Comparison of ENCODE assay signal across 13 cellular contexts in genomic region chr11:46906596-46906995, GRCh38. TPM values are rescaled to one million over a fixed set of nuclear protein-coding genes. Genes with fewer than 3 reads are reported as not detected.
DNase-seq lines count a peak whose midpoint lies in the region; ATAC-seq and TF ChIP-seq lines count a peak whose summit lies in the region.
"Had no signal": no experiment of that assay in that cellular context is flagged by ENCODE, and none has a peak within 500 bp of the region (broad histone marks: within the 10 kb centered on the region; RNA-seq: fewer than 3 reads in every experiment).

No MANE protein-coding gene starts in this region.

- no peak overlapping the region for H3K4me3 Mint-ChIP-seq in activated CD4-positive, alpha-beta T cell treated with anti-CD3 and anti-CD28 coated beads for 36 hours
- peak overlapping the region; percentile 23 for H3K4me3 Mint-ChIP-seq in chondrocyte (ENCODE audit: unreplicated experiment)

- peak; percentile 23 for ATAC-seq in activated CD4-positive, alpha-beta T cell treated with anti-CD3 and anti-CD28 coated beads for 36 hours
- no peak for ATAC-seq in HG03565 (IDR thresholded peaks at IDR 0.05; ENCODE audit: unreplicated experiment)

- H3K4me1 ChIP-seq in stomach, result peaks cover 0 to 25% (median 7%) of the 10 kb centered on the region in 4 donors
- H3K4me1 ChIP-seq: upper lobe of left lung had no signal

- CTCF ChIA-PET in activated CD4-positive, alpha-beta T cell treated with anti-CD3 and anti-CD28 coated beads for 36 hours (lab: Charles Lee), result interaction anchor here (0.6 to 1.9 kb wide), 5 partner anchors 10 to 1032 kb away, joined by 3 to 7 read pairs (median 4); no protein-coding TSS in a partner anchor

- H3K27me3 ChIP-seq in stomach, result no peaks in the 10 kb centered on the region
- H3K27me3 ChIP-seq: sigmoid colon, upper lobe of left lung had no signal

- DNase-seq in activated CD4-positive, alpha-beta T cell treated with anti-CD3 and anti-CD28 coated beads for 36 hours, result peak; percentile 34
- DNase-seq in activated CD4-positive, alpha-beta T cell treated with anti-CD3 and anti-CD28 coated beads, Interleukin-2, amount 50 U/mL, for 1 hour, result no peak
- DNase-seq in chondrocyte (ENCODE audit: low spot score) (no peak), lung microvascular endothelial cell (ENCODE audit: low read depth in 2 of 2) (peak; percentile 18 to 45), stomach (peak; percentile 34), DMS114 treated with DMSO at 0.1 percent for 48 hours (lab: John Stamatoyannopoulos, UW; ENCODE audit: unreplicated experiment) (no peak)
- DNase-seq in stimulated activated CD4-positive, alpha-beta T cell treated with anti-CD3 and anti-CD28 coated beads, Interleukin-2, amount 100 ng/mL, for 48 hours, result no peak
- DNase-seq: HCEC 1CT, NCI-H187 treated with DMSO at 0.1 percent for 48 hours, sigmoid colon, upper lobe of left lung had no signal

- H3K9me3 ChIP-seq in stomach, result no peaks in the 10 kb centered on the region
- H3K9me3 ChIP-seq: sigmoid colon, upper lobe of left lung had no signal

- H3K27ac Mint-ChIP-seq in activated CD4-positive, alpha-beta T cell treated with anti-CD3 and anti-CD28 coated beads for 36 hours, result no peak overlapping the region
- H3K27ac Mint-ChIP-seq in chondrocyte (ENCODE audit: unreplicated experiment), result peak overlapping the region; percentile 34

- 9 to 21% (median 16%) methylated on average over 13 of the region's 13 CpGs for WGBS in stomach, 5 donors

- POLR2A ChIA-PET in activated CD4-positive, alpha-beta T cell treated with anti-CD3 and anti-CD28 coated beads for 36 hours (lab: Charles Lee), result interaction anchor here (0.6 to 1.3 kb wide), 2 partner anchors 30 to 63 kb away, joined by 3 to 5 read pairs; partner anchors contain the start of gene CSTPP1

- H3K4me3 ChIP-seq in stomach, result no peak overlapping the region
- H3K4me3 ChIP-seq: sigmoid colon, upper lobe of left lung had no signal

- H3K9me3 Mint-ChIP-seq in activated CD4-positive, alpha-beta T cell treated with anti-CD3 and anti-CD28 coated beads for 36 hours (ENCODE audit: low read depth), result no peaks in the 10 kb centered on the region
- H3K9me3 Mint-ChIP-seq in chondrocyte (ENCODE audit: low read depth), result no peaks in the 10 kb centered on the region

- no peak for TF ChIP-seq POLR2A in stomach (IDR thresholded peaks at IDR 0.05)

- no peaks in the 10 kb centered on the region for H3K36me3 Mint-ChIP-seq in activated CD4-positive, alpha-beta T cell treated with anti-CD3 and anti-CD28 coated beads for 36 hours (ENCODE audit: low read depth)
- H3K36me3 Mint-ChIP-seq in chondrocyte (ENCODE audit: low read depth), result no peaks in the 10 kb centered on the region

- H3K27ac ChIP-seq in stomach, result no peak overlapping the region
- H3K27ac ChIP-seq: sigmoid colon, upper lobe of left lung had no signal

- intact Hi-C loops in activated CD4-positive, alpha-beta T cell treated with anti-CD3 and anti-CD28 coated beads for 36 hours (cut with DNase I, micrococcal nuclease), result no loop called here
- intact Hi-C loops in stomach (cut with DNase I; ENCODE audit: low total_unique reads), result no loop called here

- no peak for TF ChIP-seq EP300 in stomach (IDR thresholded peaks at IDR 0.05)

- peaks cover 12% of the 10 kb centered on the region for H3K27me3 Mint-ChIP-seq in activated CD4-positive, alpha-beta T cell treated with anti-CD3 and anti-CD28 coated beads for 36 hours
- no peaks in the 10 kb centered on the region for H3K27me3 Mint-ChIP-seq in chondrocyte (ENCODE audit: low read depth)

- no peaks in the 10 kb centered on the region for H3K36me3 ChIP-seq in stomach
- H3K36me3 ChIP-seq: sigmoid colon, upper lobe of left lung had no signal

- TF ChIP-seq CTCF in chondrocyte (IDR thresholded peaks at IDR 0.05) (no peak), stomach (IDR thresholded peaks at IDR 0.05) (no peak)

- H3K4me1 Mint-ChIP-seq in activated CD4-positive, alpha-beta T cell treated with anti-CD3 and anti-CD28 coated beads for 36 hours, result peaks cover 4% of the 10 kb centered on the region
- H3K4me1 Mint-ChIP-seq in chondrocyte (ENCODE audit: low read depth), result peaks cover 27% of the 10 kb centered on the region

RNA-seq across cellular contexts. Expression of gene LRP4, which starts 11.8 kb away (rescaled TPM):
- under 1 TPM; 0.02 to 0.18 TPM for total RNA-seq in activated CD4-positive, alpha-beta T cell treated with anti-CD3 and anti-CD28 coated beads for 36 hours
- total RNA-seq in chondrocyte (7.0 to 14.8 TPM (median 7.1 TPM) in 3 replicates), lung microvascular endothelial cell (0.40 and 0.87 TPM in 2 replicates), stomach (10 to 100 TPM in 4 of 5 donors, 1 to 10 TPM in 1; 2.0 to 29.2 (median 16.5) TPM)
- polyA plus RNA-seq in stomach, result 1 to 10 TPM; 2.1 to 3.1 (median 2.9) TPM
- total RNA-seq: mononuclear cell had no signal

RNA-seq across cellular contexts. Expression of gene CSTPP1, which starts 30.0 kb away (rescaled TPM):
- total RNA-seq in activated CD4-positive, alpha-beta T cell treated with anti-CD3 and anti-CD28 coated beads for 36 hours, result 10 to 100 TPM; 17.9 to 18.6 TPM
- total RNA-seq in chondrocyte (19.6 to 37.7 TPM (median 23.3 TPM) in 3 replicates), lung microvascular endothelial cell (9.1 and 11.3 TPM in 2 replicates), stomach (100 to 1,000 TPM in 1 of 5 donors, 10 to 100 TPM in 4; 32.7 to 146 (median 46.6) TPM)
- polyA plus RNA-seq in stomach, result 10 to 100 TPM; 16.4 to 26.0 (median 20.5) TPM

Comparison
In these comparisons a context has a peak if more than half of its experiments do, and no peak if none do; other contexts are left out.
1. DNase-seq: peak in activated CD4-positive, alpha-beta T cell treated with anti-CD3 and anti-CD28 coated beads for 36 hours (single experiment), lung microvascular endothelial cell (2 of 2) and stomach (single experiment); none in activated CD4-positive, alpha-beta T cell treated with anti-CD3 and anti-CD28 coated beads, Interleukin-2, amount 50 U/mL, for 1 hour (single experiment), chondrocyte (single experiment), stimulated activated CD4-positive, alpha-beta T cell treated with anti-CD3 and anti-CD28 coated beads, Interleukin-2, amount 100 ng/mL, for 48 hours (0 of 2) and DMS114 treated with DMSO at 0.1 percent for 48 hours (single experiment).